Comparison of ENCODE assay signal across 26 cellular contexts in genomic region chr14:95014036-95014435, GRCh38.
"Had no signal": no experiment of that assay in that cellular context is flagged by ENCODE, and none has a peak within 500 bp of the region (broad histone marks: within the 10 kb centered on the region; RNA-seq: fewer than 3 reads in every experiment).

No MANE protein-coding gene starts in this region.

- H3K36me3 ChIP-seq: stomach, suprapubic skin, thoracic aorta, thyroid gland, tibial artery, tibial nerve, transverse colon, upper lobe of left lung, upper lobe of right lung, uterus, vagina had no signal

- H3K27ac ChIP-seq: stomach, suprapubic skin, testis, thoracic aorta, thyroid gland, tibial artery, tibial nerve, transverse colon, upper lobe of left lung, upper lobe of right lung, uterus, vagina had no signal

- DNase-seq: stimulated activated CD4-positive, alpha-beta T cell treated with anti-CD3 and anti-CD28 coated beads, Interleukin-2, amount 100 ng/mL, for 48 hours; stimulated activated CD4-positive, alpha-beta T cell treated with anti-CD3 and anti-CD28 coated beads, Interleukin-4, amount 100 ng/mL, for 1 hour; stimulated activated CD4-positive, alpha-beta T cell treated with anti-CD3 and anti-CD28 coated beads, Interleukin-4, amount 100 ng/mL, for 24 hours; stimulated activated CD4-positive, alpha-beta T cell treated with anti-CD3 and anti-CD28 coated beads, Interleukin-4, amount 100 ng/mL, for 4 hours; stimulated activated CD8-positive, alpha-beta memory T cell treated with anti-CD3 and anti-CD28 coated beads, Interleukin-4, amount 100 ng/mL, for 48 hours; stimulated activated naive B cell treated with anti-CD40 and anti-IgM and Interleukin-4, amounts not matched to agents 10 μg/mL and 1 μg/mL and 100 μg/mL, for 72 hours; stimulated activated naive CD4-positive, alpha-beta T cell; stimulated activated naive CD4-positive, alpha-beta T cell treated with Interleukin-2 at 50 U/mL for 16 hours; stimulated activated naive CD8-positive, alpha-beta T cell treated with anti-CD3 and anti-CD28 coated beads, Interleukin-15, amount 100 ng/mL, for 72 hours; stimulated activated naive CD8-positive, alpha-beta T cell treated with anti-CD3 and anti-CD28 coated beads, Interleukin-15, Interleukin-2, amounts not matched to agents 100 U/mL and 50 U/mL, for 24 hours; stomach; substantia nigra; testis; thyroid gland; tibial artery; transverse colon; trophoblast cell; upper lobe of left lung; upper lobe of right lung; uterus had no signal

- H3K4me1 ChIP-seq: testis, uterus, vagina had no signal

- H3K4me3 ChIP-seq: stomach, suprapubic skin, testis, thoracic aorta, thyroid gland, tibial artery, tibial nerve, transverse colon, upper lobe of left lung, upper lobe of right lung, uterus, vagina had no signal

- H3K27me3 ChIP-seq: testis, thyroid gland, tibial artery, tibial nerve, transverse colon, upper lobe of left lung, upper lobe of right lung, uterus, vagina had no signal

- ATAC-seq: stimulated activated effector memory CD8-positive, alpha-beta T cell treated with anti-CD3 and anti-CD28 coated beads, Interleukin-12 subunit alpha, Interleukin-12 subunit beta, amount 100 ng/mL, for 72 hours; stimulated activated memory B cell treated with anti-CD40 and anti-IgM and Interleukin-4, amounts not matched to agents 10 μg/mL and 1 μg/mL and 100 μg/mL, for 72 hours; stimulated activated naive B cell treated with anti-CD40 and anti-IgM and Interleukin-4, amounts not matched to agents 10 μg/mL and 1 μg/mL and 100 μg/mL, for 72 hours; stimulated activated naive CD8-positive, alpha-beta T cell treated with anti-CD3 and anti-CD28 coated beads, Interleukin-15, amount 100 ng/mL, for 72 hours; stimulated activated naive CD8-positive, alpha-beta T cell treated with anti-CD3 and anti-CD28 coated beads, Interleukin-15, Interleukin-2, amounts not matched to agents 100 U/mL and 50 U/mL, for 24 hours; upper lobe of right lung had no signal

- H3K9me3 ChIP-seq: suprapubic skin, testis, thoracic aorta, thyroid gland, tibial artery, transverse colon, upper lobe of left lung, upper lobe of right lung, uterus, vagina had no signal
